In genomic region chr7:6646380-6646950, GRCh38 we compare ENCODE assay signal across 22 cellular contexts. TPM values are rescaled to one million over a fixed set of nuclear protein-coding genes. Genes with fewer than 3 reads are reported as not detected.
A peak's percentile ranks its signal among the peaks of the same experiment; 100 is the strongest.
DNase-seq lines count a peak whose midpoint lies in the region; ATAC-seq and TF ChIP-seq lines count a peak whose summit lies in the region.
"Had no signal": no experiment of that assay in that cellular context is flagged by ENCODE, and none has a peak within 500 bp of the region (broad histone marks: within the 10 kb centered on the region; RNA-seq: fewer than 3 reads in every experiment).

No MANE protein-coding gene starts in this region.

- peaks cover 96% of the 10 kb centered on the region for H3K36me3 Mint-ChIP-seq in activated T-cell treated with anti-CD3 and anti-CD28 coated beads, Interleukin-2, amount 50 U/mL, for 24 hours (ENCODE audit: low read depth)
- H3K36me3 Mint-ChIP-seq in T-helper 17 cell (ENCODE audit: low read depth): peaks cover 3% of the 10 kb centered on the region

- peaks cover 9 to 24% of the 10 kb centered on the region in 2 donors for H3K36me3 ChIP-seq in thyroid gland

- no peak for TF ChIP-seq POLR2A in thyroid gland (IDR thresholded peaks at IDR 0.05)

- no peaks in the 10 kb centered on the region for H3K27me3 ChIP-seq in thyroid gland

- no peaks in the 10 kb centered on the region for H3K9me3 ChIP-seq in T-helper 17 cell (ENCODE audit: control insufficient read depth, low read length, poor library complexity, severe bottlenecking)
- no peaks in the 10 kb centered on the region for H3K9me3 ChIP-seq in thyroid gland

- H3K4me3 Mint-ChIP-seq in activated T-cell treated with anti-CD3 and anti-CD28 coated beads, Interleukin-2, amount 50 U/mL, for 24 hours: no peak overlapping the region
- no peak overlapping the region for H3K4me3 Mint-ChIP-seq in T-helper 17 cell

- peak overlapping the region; percentile 74 for H3K27ac Mint-ChIP-seq in activated T-cell treated with anti-CD3 and anti-CD28 coated beads, Interleukin-2, amount 50 U/mL, for 24 hours
- H3K27ac Mint-ChIP-seq in T-helper 17 cell: peak overlapping the region; percentile 14

- TF ChIP-seq CTCF in thyroid gland (IDR thresholded peaks at IDR 0.05): no peak

- H3K9me3 Mint-ChIP-seq in activated T-cell treated with anti-CD3 and anti-CD28 coated beads, Interleukin-2, amount 50 U/mL, for 24 hours: peaks cover 4% of the 10 kb centered on the region

- 33 to 56% methylated on average over 3 to 7 of the region's 10 CpGs for WGBS in thyroid gland, 2 donors

- ATAC-seq in T-helper 17 cell (no peak), left lobe of liver (peak; percentile 8), GM19351 (IDR thresholded peaks at IDR 0.05; ENCODE audit: unreplicated experiment) (no peak)

- peaks cover 17 to 39% of the 10 kb centered on the region in 2 donors for H3K4me1 ChIP-seq in thyroid gland

- intact Hi-C loops in thyroid gland (cut with DNase I): no loop called here

- no peaks in the 10 kb centered on the region for H3K4me1 Mint-ChIP-seq in activated T-cell treated with anti-CD3 and anti-CD28 coated beads, Interleukin-2, amount 50 U/mL, for 24 hours (ENCODE audit: low read depth)
- peaks cover 11% of the 10 kb centered on the region for H3K4me1 Mint-ChIP-seq in T-helper 17 cell

- no peak for DNase-seq in activated T-cell treated with anti-CD3 and anti-CD28 coated beads, Interleukin-2, amount 50 U/mL, for 24 hours
- no peak for DNase-seq in activated T-cell treated with anti-CD3 and anti-CD28 coated beads, Interleukin-2, amount 50 U/mL, for 1 hour
- DNase-seq in T-helper 17 cell (no peak), left lobe of liver (ENCODE audit: low spot score) (no peak), thyroid gland (peak; percentile 64 to 69), C1 segment of cervical spinal cord (lab: John Stamatoyannopoulos, UW) (no peak), iPS-NIHi11 (ENCODE audit: low spot score) (no peak)
- DNase-seq: 8988T; AML-193; DMS53; EL; GF-D8; NCI-H1092 treated with DMSO at 0.1 percent for 48 hours; NCI-H1436 treated with DMSO at 0.1 percent for 48 hours; NCI-H1930; NCI-H226; NCI-H510A treated with DMSO at 0.1 percent for 48 hours; NCI-H748 treated with DMSO at 0.1 percent for 48 hours; NK-92 treated with Interleukin-12 subunit alpha and Interleukin-12 subunit beta, amount 100 ng/mL, for 24 hours had no signal

- H3K4me3 ChIP-seq in thyroid gland (replicated peaks in 1 of 3): no peak overlapping the region

- H3K27ac ChIP-seq in thyroid gland: peak overlapping the region in 2 of 3 donors; percentile 57 to 61
- H3K27ac ChIP-seq: C4-2B, KMS-11 had no signal

- H3K27me3 Mint-ChIP-seq in activated T-cell treated with anti-CD3 and anti-CD28 coated beads, Interleukin-2, amount 50 U/mL, for 24 hours: no peaks in the 10 kb centered on the region
- H3K27me3 Mint-ChIP-seq in T-helper 17 cell: no peaks in the 10 kb centered on the region

RNA-seq across cellular contexts. Expression of gene ZNF316, which starts 9.3 kb away (rescaled TPM):
- total RNA-seq in T-helper 17 cell (10 to 100 TPM; 37.1 to 39.9 TPM), left lobe of liver (18.6 TPM), thyroid gland (10 to 100 TPM; 40.6 to 63.7 (median 49.5) TPM)

RNA-seq across cellular contexts. Expression of gene ZNF853, which starts 31.1 kb away (rescaled TPM):
- total RNA-seq in T-helper 17 cell (1 to 10 TPM in 1 of 2 donors, under 1 TPM in 1; 0.85 to 1.1 TPM), left lobe of liver (0.10 TPM), thyroid gland (10 to 100 TPM; 17.2 to 27.4 (median 22.1) TPM)

RNA-seq across cellular contexts. Expression of gene INTS15, which starts 56.6 kb away (rescaled TPM):
- total RNA-seq in T-helper 17 cell (10 to 100 TPM; 50.5 to 50.7 TPM), left lobe of liver (14.1 TPM), thyroid gland (10 to 100 TPM; 22.7 to 42.9 (median 31.9) TPM)

Comparison
In these comparisons a context has a peak if more than half of its experiments do, and no peak if none do; other contexts are left out.
1. DNase-seq: peak in thyroid gland (2 of 2); none in activated T-cell treated with anti-CD3 and anti-CD28 coated beads, Interleukin-2, amount 50 U/mL, for 24 hours (single experiment), activated T-cell treated with anti-CD3 and anti-CD28 coated beads, Interleukin-2, amount 50 U/mL, for 1 hour (single experiment), T-helper 17 cell (0 of 3), left lobe of liver (single experiment), C1 segment of cervical spinal cord (0 of 14) and iPS-NIHi11 (single experiment).
2. RNA of gene ZNF853, which starts 31.1 kb away (total RNA-seq): 17.2 to 27.4 TPM in thyroid gland; 0.85 to 1.1 TPM in T-helper 17 cell and 0.10 TPM in left lobe of liver (single experiment); every median in the first group is over 4 times any median in the second.